Comparison of ENCODE assay signal across 24 cellular contexts in the genomic region with DNA sequence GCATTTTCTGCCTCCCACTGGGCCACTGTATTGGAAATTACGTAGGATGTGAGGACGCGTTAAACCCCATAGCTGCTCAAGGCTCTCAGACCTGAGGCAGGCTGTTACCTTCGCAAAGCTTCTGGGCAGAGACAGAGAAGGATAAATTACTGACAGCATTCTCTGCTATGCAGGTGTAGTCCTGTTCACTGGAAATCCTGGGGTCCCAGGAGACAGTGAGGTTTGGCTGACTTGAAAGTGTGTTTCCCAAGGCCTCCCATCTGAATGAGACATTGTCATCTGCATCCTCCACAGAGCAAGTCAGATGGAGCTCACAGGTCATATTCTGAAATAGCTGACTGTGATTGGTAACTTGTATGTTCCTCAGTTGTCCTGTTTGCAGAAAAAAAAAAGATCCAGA. TPM values are rescaled to one million over a fixed set of nuclear protein-coding genes. Genes with fewer than 3 reads are reported as not detected.
DNase-seq lines count a peak whose midpoint lies in the region; ATAC-seq, FAIRE-seq and TF ChIP-seq lines count a peak whose summit lies in the region.
"Had no signal": no experiment of that assay in that cellular context is flagged by ENCODE, and none has a peak within 500 bp of the region (broad histone marks: within the 10 kb centered on the region; RNA-seq: fewer than 3 reads in every experiment).

No MANE protein-coding gene starts in this region.

- WGBS in endodermal cell (ENCODE audit: insufficient coverage in 1 of 2, insufficient read length in 1 of 2), 2 experiments = 80 to 83% methylated on average over 4 of the region's 4 CpGs
- 77 to 87% (median 86%) methylated on average over 4 of the region's 4 CpGs for WGBS in ovary, 3 donors

- H3K27me3 ChIP-seq in BLaER1 (no peaks in the 10 kb centered on the region), endodermal cell (ENCODE audit: control insufficient read depth, insufficient read depth, low read length, poor library complexity, severe bottlenecking) (no peaks in the 10 kb centered on the region), ovary (no peaks in the 10 kb centered on the region)

- H3K36me3 ChIP-seq in BLaER1 (peaks cover 7% of the 10 kb centered on the region; the same call in 1 of the 2 replicates), endodermal cell (ENCODE audit: control insufficient read depth, insufficient read depth, low read length) (no peaks in the 10 kb centered on the region), ovary (no peaks in the 10 kb centered on the region)

- no peaks in the 10 kb centered on the region for H4K20me1 ChIP-seq in BLaER1

- H3K4me1 Mint-ChIP-seq in WTC11 (peaks cover 12% of the 10 kb centered on the region), endodermal cell (peaks cover 5% of the 10 kb centered on the region)

- intact Hi-C loops in ovary (cut with DNase I) = loop anchor here in 1 of 4 donors (5.0 kb wide), 1 partner anchor 1214 kb away; no protein-coding TSS in a partner anchor

- H3K27ac Mint-ChIP-seq in WTC11 (no peak overlapping the region), endodermal cell (no peak overlapping the region)

- no peak for TF ChIP-seq CTCF in WTC11 (IDR thresholded peaks at IDR 0.05)
- TF ChIP-seq CTCF in endodermal cell (conservative IDR thresholded peaks at IDR 0.05) = no peak
- TF ChIP-seq CTCF in ovary (IDR thresholded peaks at IDR 0.05) = no peak
- no peak for TF ChIP-seq CTCF in coronary artery (IDR thresholded peaks at IDR 0.05)

- H3K4me2 ChIP-seq in BLaER1 = peak overlapping the region; percentile 90

- no peak overlapping the region for H3K4me3 Mint-ChIP-seq in WTC11
- H3K4me3 Mint-ChIP-seq in endodermal cell = no peak overlapping the region
- H3K4me3 Mint-ChIP-seq: CD4-positive, CD25-positive, alpha-beta regulatory T cell had no signal

- TF ChIP-seq POLR2A in GM18505 (IDR thresholded peaks at IDR 0.05; ENCODE audit: borderline replicate concordance, extremely low read depth, insufficient read depth, insufficient read length) = no peak
- no peak for TF ChIP-seq POLR2A in ovary (IDR thresholded peaks at IDR 0.05)

- peaks cover 68% of the 10 kb centered on the region for H3K4me1 ChIP-seq in BLaER1
- H3K4me1 ChIP-seq in endodermal cell (ENCODE audit: control insufficient read depth, insufficient read depth, low read length) = no peaks in the 10 kb centered on the region
- H3K4me1 ChIP-seq in ovary (ENCODE audit: insufficient read depth) = no peaks in the 10 kb centered on the region

- no peaks in the 10 kb centered on the region for H3K9me3 Mint-ChIP-seq in WTC11
- H3K9me3 Mint-ChIP-seq in endodermal cell = no peaks in the 10 kb centered on the region
- H3K9me3 Mint-ChIP-seq: CD4-positive, CD25-positive, alpha-beta regulatory T cell had no signal

- peak overlapping the region; percentile 97 for H3K27ac ChIP-seq in BLaER1
- H3K27ac ChIP-seq in endodermal cell (ENCODE audit: low read depth, low read length) = no peak overlapping the region
- H3K27ac ChIP-seq in ovary = no peak overlapping the region
- H3K27ac ChIP-seq in coronary artery = no peak overlapping the region

- no peak for TF ChIP-seq EP300 in ovary (IDR thresholded peaks at IDR 0.05)

- H3K9ac ChIP-seq in BLaER1 = peak overlapping the region; percentile 85
- H3K9ac ChIP-seq in endodermal cell (ENCODE audit: extremely low read depth, low read length, poor library complexity, severe bottlenecking) = no peak overlapping the region

- H3K4me3 ChIP-seq in BLaER1 (peak overlapping the region; percentile 8; the same call in 1 of the 2 replicates), endodermal cell (ENCODE audit: low read length) (no peak overlapping the region), ovary (no peak overlapping the region), coronary artery (no peak overlapping the region)

- POLR2A ChIA-PET in WTC11 (lab: Charles Lee) = no interaction called here

- peaks cover 29% of the 10 kb centered on the region for H3K9me3 ChIP-seq in BLaER1
- H3K9me3 ChIP-seq in endodermal cell (ENCODE audit: control insufficient read depth, low read length) = no peaks in the 10 kb centered on the region
- H3K9me3 ChIP-seq in ovary = no peaks in the 10 kb centered on the region

- ATAC-seq in WTC11 (peak; percentile 43), GM18505 (IDR thresholded peaks at IDR 0.05; ENCODE audit: unreplicated experiment) (no peak)
- ATAC-seq: Panc1 had no signal

- peaks cover 2% of the 10 kb centered on the region; the same call in 1 of the 2 replicates for H3K36me3 Mint-ChIP-seq in WTC11
- no peaks in the 10 kb centered on the region for H3K36me3 Mint-ChIP-seq in endodermal cell (ENCODE audit: low read depth)

- no peak for DNase-seq in GM19239 (ENCODE audit: insufficient read length, low spot score)
- peak; percentile 14 for DNase-seq in WTC11 (ENCODE audit: low spot score)
- peak; percentile 56 for DNase-seq in endodermal cell
- DNase-seq in SW 1271 (lab: John Stamatoyannopoulos, UW) = no peak
- DNase-seq in ovary = no peak
- no peak for DNase-seq in coronary artery (ENCODE audit: low spot score)
- DNase-seq: CD4-positive, CD25-positive, alpha-beta regulatory T cell; COR-L47; DMS79; GOT3; HCEC 1CT; KBM-7; NCI-H1092 treated with DMSO at 0.1 percent for 48 hours; NCI-H1436 treated with DMSO at 0.1 percent for 48 hours; NCI-H1930; NCI-H2227 treated with DMSO at 0.1 percent for 48 hours; NCI-H510A; NCI-H748 treated with DMSO at 0.1 percent for 48 hours; SIG-M5 had no signal

- FAIRE-seq in GM19239 (lab: Jason Lieb, UNC) = peak; percentile 51
- FAIRE-seq: A204.1 had no signal

- CTCF ChIA-PET in WTC11 (lab: Charles Lee) = no interaction called here

- H3K27me3 Mint-ChIP-seq in WTC11 (ENCODE audit: low read depth) (no peaks in the 10 kb centered on the region), endodermal cell (ENCODE audit: insufficient read depth) (no peaks in the 10 kb centered on the region)
- H3K27me3 Mint-ChIP-seq: CD4-positive, CD25-positive, alpha-beta regulatory T cell had no signal

TF ChIP-seq in WTC11, 78 proteins besides CTCF, POLR2A, EP300 and RAD21:
- TF ChIP-seq HMGA2 (CRISPR knock-in tag; IDR thresholded peaks at IDR 0.05) (no peak), ZNF138 (CRISPR knock-in tag; conservative IDR thresholded peaks at IDR 0.05) (no peak), ELF4 (CRISPR knock-in tag; IDR thresholded peaks at IDR 0.05; ENCODE audit: low read depth) (no peak)
- TF ChIP-seq, protein P1, sequence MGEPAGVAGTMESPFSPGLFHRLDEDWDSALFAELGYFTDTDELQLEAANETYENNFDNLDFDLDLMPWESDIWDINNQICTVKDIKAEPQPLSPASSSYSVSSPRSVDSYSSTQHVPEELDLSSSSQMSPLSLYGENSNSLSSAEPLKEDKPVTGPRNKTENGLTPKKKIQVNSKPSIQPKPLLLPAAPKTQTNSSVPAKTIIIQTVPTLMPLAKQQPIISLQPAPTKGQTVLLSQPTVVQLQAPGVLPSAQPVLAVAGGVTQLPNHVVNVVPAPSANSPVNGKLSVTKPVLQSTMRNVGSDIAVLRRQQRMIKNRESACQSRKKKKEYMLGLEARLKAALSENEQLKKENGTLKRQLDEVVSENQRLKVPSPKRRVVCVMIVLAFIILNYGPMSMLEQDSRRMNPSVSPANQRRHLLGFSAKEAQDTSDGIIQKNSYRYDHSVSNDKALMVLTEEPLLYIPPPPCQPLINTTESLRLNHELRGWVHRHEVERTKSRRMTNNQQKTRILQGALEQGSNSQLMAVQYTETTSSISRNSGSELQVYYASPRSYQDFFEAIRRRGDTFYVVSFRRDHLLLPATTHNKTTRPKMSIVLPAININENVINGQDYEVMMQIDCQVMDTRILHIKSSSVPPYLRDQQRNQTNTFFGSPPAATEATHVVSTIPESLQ (CRISPR knock-in tag; IDR thresholded peaks at IDR 0.05) = no peak
- TF ChIP-seq, protein P2, sequence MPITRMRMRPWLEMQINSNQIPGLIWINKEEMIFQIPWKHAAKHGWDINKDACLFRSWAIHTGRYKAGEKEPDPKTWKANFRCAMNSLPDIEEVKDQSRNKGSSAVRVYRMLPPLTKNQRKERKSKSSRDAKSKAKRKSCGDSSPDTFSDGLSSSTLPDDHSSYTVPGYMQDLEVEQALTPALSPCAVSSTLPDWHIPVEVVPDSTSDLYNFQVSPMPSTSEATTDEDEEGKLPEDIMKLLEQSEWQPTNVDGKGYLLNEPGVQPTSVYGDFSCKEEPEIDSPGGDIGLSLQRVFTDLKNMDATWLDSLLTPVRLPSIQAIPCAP (CRISPR knock-in tag; IDR thresholded peaks at IDR 0.05) = no peak

RNA-seq across cellular contexts. Expression of a gene that starts 32.0 kb away (rescaled TPM):
- total RNA-seq in WTC11 (2021) (0.18 TPM in 1 of 3 replicates, not detected in the others), endodermal cell (not detected), ovary (under 1 TPM in 6 of 7 donors, not detected in 1; 0.13 to 0.72 (median 0.47) TPM)
- polyA plus RNA-seq in endodermal cell (2013, experiment 1 of 2) = not detected
- not detected for polyA plus RNA-seq in endodermal cell (2013, experiment 2 of 2)
- polyA plus RNA-seq in ovary = 1 to 10 TPM in 1 of 2 donors, under 1 TPM in 1; 0.24 to 4.2 TPM
- total RNA-seq: HT1080 had no signal

Comparison
In these comparisons a context has a peak if more than half of its experiments do, and no peak if none do; other contexts are left out.
1. DNase-seq: peak in WTC11 (single experiment) and endodermal cell (single experiment); none in GM19239 (single experiment), SW 1271 (0 of 2), ovary (0 of 5) and coronary artery (single experiment).